18 cellular contexts compared by ENCODE assay signal in genomic region chr16:88542231-88542630, GRCh38. TPM values are rescaled to one million over a fixed set of nuclear protein-coding genes. Genes with fewer than 3 reads are reported as not detected.
DNase-seq lines count a peak whose midpoint lies in the region; TF ChIP-seq lines count a peak whose summit lies in the region.
"Had no signal": no experiment of that assay in that cellular context is flagged by ENCODE, and none has a peak within 500 bp of the region (broad histone marks: within the 10 kb centered on the region; RNA-seq: fewer than 3 reads in every experiment).

No MANE protein-coding gene starts in this region.

- in situ Hi-C loops in G401 (cut with HindIII; ENCODE audit: low sequenced_read_pairs): no loop called here

- H3K4me3 Mint-ChIP-seq in glutamatergic neuron (ENCODE audit: unreplicated experiment): no peak overlapping the region
- H3K4me3 Mint-ChIP-seq: CD4-positive, alpha-beta T cell had no signal

- H3K36me3 Mint-ChIP-seq in glutamatergic neuron (ENCODE audit: unreplicated experiment): peaks cover 7% of the 10 kb centered on the region

- H3K27ac Mint-ChIP-seq in glutamatergic neuron (ENCODE audit: unreplicated experiment): peak overlapping the region; percentile 55
- H3K27ac Mint-ChIP-seq: CD4-positive, alpha-beta T cell had no signal

- DNase-seq in G401 (ENCODE audit: low spot score) (peak; percentile 91), NCI-H1694 treated with DMSO at 0.1 percent for 48 hours (lab: John Stamatoyannopoulos, UW) (peak; percentile 18), NCI-H69 (lab: John Stamatoyannopoulos, UW) (peak; percentile 9), glutamatergic neuron (no peak), pons (ENCODE audit: low spot score) (no peak), dermis blood vessel endothelial cell (no peak)
- no peak for DNase-seq in activated CD8-positive, alpha-beta memory T cell treated with anti-CD3 and anti-CD28 coated beads, Interleukin-2, amount 50 U/mL, for 4 hours
- DNase-seq: CD4-positive, alpha-beta T cell; COR-L47; GDM1; MG63; NCI-H1417 treated with DMSO at 0.1 percent for 48 hours; NCI-H1930; NCI-H226; NCI-H526 treated with DMSO at 0.1 percent for 48 hours; PC-9; RPMI8226; SHP77 had no signal

- H3K9me3 Mint-ChIP-seq in glutamatergic neuron (ENCODE audit: unreplicated experiment): peaks cover 15% of the 10 kb centered on the region

- peaks cover 11% of the 10 kb centered on the region for H3K27me3 Mint-ChIP-seq in glutamatergic neuron (ENCODE audit: unreplicated experiment)

- peaks cover 2% of the 10 kb centered on the region for H3K4me1 Mint-ChIP-seq in glutamatergic neuron (ENCODE audit: low read depth, unreplicated experiment)

- no peak for TF ChIP-seq CTCF in glutamatergic neuron (IDR thresholded peaks at IDR 0.05; ENCODE audit: partially characterized antibody, unreplicated experiment)

RNA-seq across cellular contexts. Expression of gene ZC3H18, which starts 28.0 kb away (rescaled TPM):
- 25.8 and 48.9 TPM in 2 replicates for total RNA-seq in G401 (2014; rRNA removed; shearing (Covaris generic))
- total RNA-seq in glutamatergic neuron (ENCODE audit: unreplicated experiment): 48.9 TPM
- total RNA-seq in dermis blood vessel endothelial cell: 15.3 and 17.3 TPM in 2 replicates

Comparison
In these comparisons a context has a peak if more than half of its experiments do, and no peak if none do; other contexts are left out.
1. DNase-seq: peak in G401 (single experiment), NCI-H1694 treated with DMSO at 0.1 percent for 48 hours (single experiment) and NCI-H69 (single experiment); none in glutamatergic neuron (single experiment), activated CD8-positive, alpha-beta memory T cell treated with anti-CD3 and anti-CD28 coated beads, Interleukin-2, amount 50 U/mL, for 4 hours (single experiment), pons (single experiment) and dermis blood vessel endothelial cell (single experiment).